ENCODE assay signal across 10 cellular contexts in genomic region chr6:142927904-142928303, GRCh38. TPM values are rescaled to one million over a fixed set of nuclear protein-coding genes. Genes with fewer than 3 reads are reported as not detected.
DNase-seq lines count a peak whose midpoint lies in the region; ATAC-seq and TF ChIP-seq lines count a peak whose summit lies in the region.
"Had no signal": no experiment of that assay in that cellular context is flagged by ENCODE, and none has a peak within 500 bp of the region (broad histone marks: within the 10 kb centered on the region; RNA-seq: fewer than 3 reads in every experiment).

No MANE protein-coding gene starts in this region.

- in situ Hi-C loops in Panc1 (cut with HindIII; ENCODE audit: low pct_unique_long_range_greater_than_20kb, low sequenced_read_pairs), result no loop called here

- H3K27ac Mint-ChIP-seq in endodermal cell, result no peak overlapping the region
- H3K27ac Mint-ChIP-seq in glutamatergic neuron (ENCODE audit: unreplicated experiment), result no peak overlapping the region

- CTCF ChIA-PET in Panc1 (lab: Charles Lee), result no interaction called here

- no peak overlapping the region for H3K9ac ChIP-seq in endodermal cell (ENCODE audit: extremely low read depth, low read length, poor library complexity, severe bottlenecking)
- H3K9ac ChIP-seq in skeletal muscle tissue (ENCODE audit: low read depth in 1 of 3, low read length in 3 of 3), result peak overlapping the region; percentile 5 to 85 (median 83)

- H3K27ac ChIP-seq in Panc1 (ENCODE audit: low read length) (peak overlapping the region; percentile 79), endodermal cell (ENCODE audit: low read depth, low read length) (no peak overlapping the region), skeletal muscle tissue (ENCODE audit: low read depth, low read length) (peak overlapping the region; percentile 94)

- peaks cover 31% of the 10 kb centered on the region for H3K4me1 ChIP-seq in Panc1 (ENCODE audit: control insufficient read depth, insufficient read depth, low read length)
- peaks cover 4% of the 10 kb centered on the region for H3K4me1 ChIP-seq in endodermal cell (ENCODE audit: control insufficient read depth, insufficient read depth, low read length)
- peaks cover 12 to 24% (median 16%) of the 10 kb centered on the region in 3 donors for H3K4me1 ChIP-seq in skeletal muscle tissue (ENCODE audit: control insufficient read depth in 3 of 3, insufficient read depth in 3 of 3, low read length in 3 of 3)

- H3K36me3 Mint-ChIP-seq in endodermal cell (ENCODE audit: low read depth) (no peaks in the 10 kb centered on the region), glutamatergic neuron (ENCODE audit: unreplicated experiment) (no peaks in the 10 kb centered on the region)

- peak; percentile 26 for ATAC-seq in GM18519 (IDR thresholded peaks at IDR 0.05; ENCODE audit: low FRiP score, unreplicated experiment)
- ATAC-seq in Panc1, result no peak
- no peak for ATAC-seq in HG02678 (IDR thresholded peaks at IDR 0.05; ENCODE audit: unreplicated experiment)

- POLR2A ChIA-PET in Panc1 (lab: Charles Lee), result no interaction called here

- H3K27me3 ChIP-seq in Panc1 (ENCODE audit: control insufficient read depth, insufficient read depth, low read length) (no peaks in the 10 kb centered on the region), endodermal cell (ENCODE audit: control insufficient read depth, insufficient read depth, low read length, poor library complexity, severe bottlenecking) (peaks cover 37% of the 10 kb centered on the region), skeletal muscle tissue (ENCODE audit: control insufficient read depth in 3 of 3, insufficient read depth in 3 of 3, low read length in 3 of 3) (no peaks in the 10 kb centered on the region)

- H3K4me3 ChIP-seq in Panc1 (ENCODE audit: low read depth in 2 of 2, low read length in 2 of 2) (peak overlapping the region in 1 of 2 experiments; percentile 59; a peak in 2 of 4 replicates), endodermal cell (ENCODE audit: low read length) (peak overlapping the region; percentile 84), skeletal muscle tissue (ENCODE audit: low read length in 3 of 3) (peak overlapping the region in 2 of 3 donors; percentile 42 to 87)

- TF ChIP-seq CTCF in Panc1 (IDR thresholded peaks at IDR 0.05), result no peak
- no peak for TF ChIP-seq CTCF in endodermal cell (conservative IDR thresholded peaks at IDR 0.05)
- TF ChIP-seq CTCF in glutamatergic neuron (IDR thresholded peaks at IDR 0.05; ENCODE audit: partially characterized antibody, unreplicated experiment), result no peak

- no TSS peak for BruUV-seq in Panc1 (replicated peaks; lab: Mats Ljungman, UMichigan)

- H3K36me3 ChIP-seq in Panc1 (ENCODE audit: control insufficient read depth, insufficient read depth, low read length) (no peaks in the 10 kb centered on the region), endodermal cell (ENCODE audit: control insufficient read depth, insufficient read depth, low read length) (no peaks in the 10 kb centered on the region), skeletal muscle tissue (ENCODE audit: control insufficient read depth in 3 of 3, insufficient read depth in 3 of 3, low read length in 3 of 3) (no peaks in the 10 kb centered on the region)

- no peaks in the 10 kb centered on the region for H3K9me3 Mint-ChIP-seq in endodermal cell
- no peaks in the 10 kb centered on the region for H3K9me3 Mint-ChIP-seq in glutamatergic neuron (ENCODE audit: unreplicated experiment)

- H3K9me3 ChIP-seq in Panc1 (ENCODE audit: control insufficient read depth, insufficient read depth, low read depth, low read length), result no peaks in the 10 kb centered on the region
- H3K9me3 ChIP-seq in endodermal cell (ENCODE audit: control insufficient read depth, low read length), result no peaks in the 10 kb centered on the region
- H3K9me3 ChIP-seq in skeletal muscle tissue (ENCODE audit: control insufficient read depth in 3 of 3, low read length in 3 of 3), result no peaks in the 10 kb centered on the region

- H3K27me3 Mint-ChIP-seq in endodermal cell (ENCODE audit: insufficient read depth) (peaks cover 7% of the 10 kb centered on the region), glutamatergic neuron (ENCODE audit: unreplicated experiment) (peaks cover 2% of the 10 kb centered on the region)

- H3K4me3 Mint-ChIP-seq in endodermal cell (no peak overlapping the region), glutamatergic neuron (ENCODE audit: unreplicated experiment) (no peak overlapping the region)

- intact Hi-C loops in Panc1 (cut with micrococcal nuclease; ENCODE audit: unreplicated experiment), result no loop called here

- DNase-seq in Panc1 (ENCODE audit: low read depth, low spot score) (no peak), endodermal cell (no peak), NCI-H2227 (lab: John Stamatoyannopoulos, UW; ENCODE audit: unreplicated experiment) (no peak), glutamatergic neuron (no peak), globus pallidus (ENCODE audit: low spot score) (no peak)
- DNase-seq: anterior cingulate cortex, SIG-M5 had no signal

- H3K4me1 Mint-ChIP-seq in endodermal cell (peaks cover 8% of the 10 kb centered on the region), glutamatergic neuron (ENCODE audit: low read depth, unreplicated experiment) (peaks cover 3% of the 10 kb centered on the region)

- WGBS in endodermal cell (ENCODE audit: insufficient coverage in 1 of 2, insufficient read length in 1 of 2), 2 experiments, result 92 to 93% methylated on average over 3 to 4 of the region's 5 CpGs

RNA-seq across cellular contexts. Expression of gene HIVEP2, which starts 17.1 kb away (rescaled TPM):
- 10.3 TPM for total RNA-seq in Panc1 (2021; ENCODE audit: unreplicated experiment)
- polyA plus RNA-seq in Panc1 (2012; ENCODE audit: insufficient read length), result 5.3 TPM
- total RNA-seq in endodermal cell, result 1 to 10 TPM; 1.7 to 2.4 TPM
- 4.1 TPM for polyA plus RNA-seq in endodermal cell (2013, experiment 1 of 2)
- polyA plus RNA-seq in endodermal cell (2013, experiment 2 of 2), result 6.1 TPM
- 17.7 TPM for total RNA-seq in skeletal muscle tissue
- 2.6 TPM for total RNA-seq in glutamatergic neuron (ENCODE audit: unreplicated experiment)
